26 cellular contexts compared by ENCODE assay signal in the genomic region with DNA sequence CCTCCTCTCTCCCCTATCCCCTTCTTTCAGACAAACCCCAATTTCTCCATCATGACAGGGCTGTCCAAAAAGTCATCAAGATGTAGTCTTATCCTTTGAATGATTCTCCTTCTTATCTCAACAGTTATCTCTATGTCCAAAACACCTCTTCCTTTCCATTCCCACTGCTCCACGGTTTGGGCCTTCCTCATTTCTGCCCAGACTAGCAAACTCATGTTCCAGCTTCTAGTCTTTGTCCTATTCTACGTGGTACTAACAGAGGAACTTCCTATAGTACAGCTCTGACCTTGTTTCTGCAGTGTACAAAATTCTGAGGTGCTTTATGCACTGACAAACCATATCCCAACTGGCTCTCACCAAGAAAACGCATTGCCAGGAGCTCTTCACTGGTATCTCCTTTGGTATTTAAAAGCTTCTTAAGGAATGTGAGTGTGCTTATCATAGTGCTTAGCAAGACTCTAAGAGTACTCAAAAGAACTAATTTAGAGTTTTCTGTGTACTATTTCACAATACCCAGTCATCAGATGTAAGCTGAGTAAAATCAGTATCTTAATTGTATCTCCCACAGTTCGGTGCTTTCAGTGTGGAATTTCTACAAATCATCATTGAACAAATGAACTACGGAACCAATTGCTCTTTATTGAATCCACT.
DNase-seq lines count a peak whose midpoint lies in the region; ATAC-seq, FAIRE-seq and TF ChIP-seq lines count a peak whose summit lies in the region.
"Had no signal": no experiment of that assay in that cellular context is flagged by ENCODE, and none has a peak within 500 bp of the region (broad histone marks: within the 10 kb centered on the region; RNA-seq: fewer than 3 reads in every experiment).

No MANE protein-coding gene starts in this region.

- H3K36me3 ChIP-seq in astrocyte (ENCODE audit: insufficient read depth, low read length) (no peaks in the 10 kb centered on the region), lower lobe of right lung (no peaks in the 10 kb centered on the region), esophagus muscularis mucosa (no peaks in the 10 kb centered on the region)
- H3K36me3 ChIP-seq: breast epithelium, pancreas, right lobe of liver, thoracic aorta had no signal

- peak; percentile 13 for FAIRE-seq in astrocyte (lab: Jason Lieb, UNC)
- FAIRE-seq: frontal cortex, GM12891, TTC549 had no signal

- 82% methylated on average over 5 of the region's 5 CpGs for WGBS in esophagus muscularis mucosa

- peak; percentile 49 for DNase-seq in CD1c-positive myeloid dendritic cell (ENCODE audit: extremely low spot score)
- peak; percentile 16 for DNase-seq in NB4 (ENCODE audit: low read depth)
- peak; percentile 54 for DNase-seq in astrocyte (ENCODE audit: low read depth)
- DNase-seq in lower lobe of right lung, result no peak
- DNase-seq in occipital lobe (lab: John Stamatoyannopoulos, UW), result no peak
- DNase-seq in NCI-H2227 (lab: John Stamatoyannopoulos, UW; ENCODE audit: unreplicated experiment), result no peak
- no peak for DNase-seq in esophagus muscularis mucosa (ENCODE audit: extremely low spot score)
- no peak for DNase-seq in posterior cingulate gyrus
- DNase-seq: activated CD4-positive, alpha-beta T cell treated with anti-CD3 and anti-CD28 coated beads, Interleukin-2, amount 50 U/mL, for 1 hour; activated CD8-positive, alpha-beta memory T cell treated with anti-CD3 and anti-CD28 coated beads, Interleukin-2, amount 50 U/mL, for 4 hours; activated naive CD8-positive, alpha-beta T cell treated with anti-CD3 and anti-CD28 coated beads, Interleukin-2, amount 50 U/mL, for 24 hours; CD4-positive, alpha-beta T cell; dermis blood vessel endothelial cell; H7; naive B cell; NCI-H1417; NCI-H2107; NCI-H524; pancreas; right lobe of liver had no signal

- H3K4me3 ChIP-seq in NB4 (ENCODE audit: low read depth, low read length) (no peak overlapping the region), astrocyte (ENCODE audit: insufficient read depth, low read depth, low read length) (no peak overlapping the region), lower lobe of right lung (no peak overlapping the region), esophagus muscularis mucosa (no peak overlapping the region)
- H3K4me3 ChIP-seq: breast epithelium, pancreas, right lobe of liver, thoracic aorta had no signal

- H2AFZ ChIP-seq in astrocyte (ENCODE audit: low read depth, low read length), result no peak overlapping the region

- no peaks in the 10 kb centered on the region for H3K9me3 ChIP-seq in astrocyte (ENCODE audit: insufficient read depth, low read depth, low read length)
- H3K9me3 ChIP-seq in lower lobe of right lung, result no peaks in the 10 kb centered on the region
- H3K9me3 ChIP-seq in esophagus muscularis mucosa, result no peaks in the 10 kb centered on the region
- H3K9me3 ChIP-seq: breast epithelium, pancreas, right lobe of liver, thoracic aorta had no signal

- H3K36me3 Mint-ChIP-seq in astrocyte (ENCODE audit: low read depth, unreplicated experiment), result peaks cover 2% of the 10 kb centered on the region

- no peak for TF ChIP-seq EP300 in esophagus muscularis mucosa (IDR thresholded peaks at IDR 0.05)

- no peak for TF ChIP-seq CTCF in NB4 (IDR thresholded peaks at IDR 0.05; ENCODE audit: low read depth, low read length)
- TF ChIP-seq CTCF in astrocyte (IDR thresholded peaks at IDR 0.05; ENCODE audit: insufficient read depth, low read depth, low read length), result no peak
- no peak for TF ChIP-seq CTCF in lower lobe of right lung (IDR thresholded peaks at IDR 0.05)
- TF ChIP-seq CTCF in esophagus muscularis mucosa (IDR thresholded peaks at IDR 0.05), result no peak

- no peaks in the 10 kb centered on the region for H4K20me1 ChIP-seq in astrocyte (ENCODE audit: insufficient read depth, low read length)

- H3K4me2 ChIP-seq in astrocyte (ENCODE audit: low read length), result no peak overlapping the region

- peak overlapping the region; percentile 45 for H3K27ac Mint-ChIP-seq in astrocyte (ENCODE audit: unreplicated experiment)
- H3K27ac Mint-ChIP-seq: activated naive CD8-positive, alpha-beta T cell treated with anti-CD3 and anti-CD28 coated beads, Interleukin-2, amount 50 U/mL, for 24 hours; activated T-helper 2 cell treated with anti-CD3 and anti-CD28 coated beads, Interferon-gamma antibody, Interleukin-2, Interleukin-4, amounts not matched to agents 10 μg/mL and 5 μg/mL and 100 μg/mL, durations not matched to agents 14 hours and 24 hours and 36 hours; CD4-positive, alpha-beta T cell had no signal

- H3K9ac ChIP-seq in astrocyte (ENCODE audit: low read length), result no peak overlapping the region

- H3K9me3 Mint-ChIP-seq in astrocyte (ENCODE audit: unreplicated experiment), result no peaks in the 10 kb centered on the region
- H3K9me3 Mint-ChIP-seq: activated naive CD8-positive, alpha-beta T cell treated with anti-CD3 and anti-CD28 coated beads, Interleukin-2, amount 50 U/mL, for 24 hours; activated T-helper 2 cell treated with anti-CD3 and anti-CD28 coated beads, Interferon-gamma antibody, Interleukin-2, Interleukin-4, amounts not matched to agents 10 μg/mL and 5 μg/mL and 100 μg/mL, durations not matched to agents 14 hours and 24 hours and 36 hours; CD4-positive, alpha-beta T cell; naive B cell had no signal

- H3K27ac ChIP-seq in astrocyte (ENCODE audit: low read depth, low read length) (no peak overlapping the region), lower lobe of right lung (no peak overlapping the region), esophagus muscularis mucosa (replicated peaks in 1 of 4) (no peak overlapping the region)
- H3K27ac ChIP-seq: breast epithelium, pancreas, right lobe of liver, thoracic aorta had no signal

- H3K4me3 Mint-ChIP-seq in astrocyte (ENCODE audit: unreplicated experiment), result no peak overlapping the region
- H3K4me3 Mint-ChIP-seq: activated naive CD8-positive, alpha-beta T cell treated with anti-CD3 and anti-CD28 coated beads, Interleukin-2, amount 50 U/mL, for 24 hours; CD4-positive, alpha-beta T cell had no signal

- H3K4me1 Mint-ChIP-seq in astrocyte (ENCODE audit: low read depth, unreplicated experiment), result peaks cover 62% of the 10 kb centered on the region

- TF ChIP-seq POLR2A in NB4 (IDR thresholded peaks at IDR 0.05; ENCODE audit: extremely low read depth, insufficient read length), result no peak
- no peak for TF ChIP-seq POLR2A in esophagus muscularis mucosa (IDR thresholded peaks at IDR 0.05; ENCODE audit: low read depth)

- intact Hi-C loops in lower lobe of right lung (cut with DNase I) (no loop called here), esophagus muscularis mucosa (cut with DNase I) (no loop called here), posterior cingulate gyrus (cut with DNase I) (no loop called here)

- H3K79me2 ChIP-seq in astrocyte (ENCODE audit: insufficient read depth, low read length), result no peaks in the 10 kb centered on the region

- H3K27me3 Mint-ChIP-seq in astrocyte (ENCODE audit: low read depth, unreplicated experiment), result no peaks in the 10 kb centered on the region
- H3K27me3 Mint-ChIP-seq: activated naive CD8-positive, alpha-beta T cell treated with anti-CD3 and anti-CD28 coated beads, Interleukin-2, amount 50 U/mL, for 24 hours; CD4-positive, alpha-beta T cell had no signal

- no peaks in the 10 kb centered on the region for H3K27me3 ChIP-seq in astrocyte (ENCODE audit: insufficient read depth, low read length)
- no peaks in the 10 kb centered on the region for H3K27me3 ChIP-seq in lower lobe of right lung (ENCODE audit: low read depth)
- H3K27me3 ChIP-seq in esophagus muscularis mucosa, result no peaks in the 10 kb centered on the region
- H3K27me3 ChIP-seq: breast epithelium, pancreas, right lobe of liver had no signal

- peak; percentile 28 to 54 for ATAC-seq in lower lobe of right lung
- ATAC-seq: activated naive CD8-positive, alpha-beta T cell treated with anti-CD3 and anti-CD28 coated beads, Interleukin-2, amount 50 U/mL, for 24 hours; pancreas had no signal

- H3K4me1 ChIP-seq in astrocyte (ENCODE audit: insufficient read depth, low read length), result peaks cover 36% of the 10 kb centered on the region
- H3K4me1 ChIP-seq in lower lobe of right lung, result peaks cover 62% of the 10 kb centered on the region
- H3K4me1 ChIP-seq in esophagus muscularis mucosa, result peaks cover 15 to 55% (median 43%) of the 10 kb centered on the region in 4 donors
- H3K4me1 ChIP-seq: breast epithelium had no signal

Comparison
In these comparisons a context has a peak if more than half of its experiments do, and no peak if none do; other contexts are left out.
1. DNase-seq: peak in CD1c-positive myeloid dendritic cell (single experiment), NB4 (single experiment) and astrocyte (single experiment); none in lower lobe of right lung (single experiment), occipital lobe (single experiment), NCI-H2227 (single experiment), esophagus muscularis mucosa (single experiment) and posterior cingulate gyrus (0 of 10).